ENCODE assay signal across 15 cellular contexts in the genomic region with DNA sequence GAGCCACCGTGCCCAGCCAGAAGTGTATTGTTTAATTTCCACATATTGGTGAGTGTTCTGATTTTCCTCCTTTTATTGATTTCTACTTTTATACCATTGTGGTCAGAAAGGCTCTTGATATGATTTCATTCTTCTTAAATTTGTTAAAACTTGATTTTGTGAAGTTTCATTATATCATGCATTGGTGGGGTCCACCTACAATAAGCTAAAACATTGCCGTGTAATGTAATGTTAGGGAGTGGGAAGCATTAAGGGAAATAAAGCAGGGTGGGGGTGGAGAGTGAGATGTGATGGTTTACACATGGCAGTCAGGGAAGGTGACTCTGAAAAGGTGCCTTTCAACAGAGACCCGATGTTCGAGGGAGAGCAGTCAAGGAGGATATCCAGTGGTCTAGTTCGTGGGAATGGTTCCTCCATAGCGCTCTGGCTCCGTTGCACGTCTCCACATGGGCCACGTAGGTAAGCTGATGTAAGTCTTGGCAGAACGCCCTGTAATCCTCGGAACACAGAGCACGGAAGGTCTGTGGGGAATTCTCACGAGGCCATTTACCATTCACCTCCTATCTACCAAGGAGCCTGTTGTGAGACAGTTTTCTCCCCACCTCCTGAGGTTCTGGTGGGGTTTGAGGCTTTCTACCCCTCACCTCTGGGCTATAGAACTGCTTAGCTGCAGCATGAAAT. TPM values are rescaled to one million over a fixed set of nuclear protein-coding genes. Genes with fewer than 3 reads are reported as not detected.
A peak's percentile ranks its signal among the peaks of the same experiment; 100 is the strongest.
DNase-seq lines count a peak whose midpoint lies in the region; ATAC-seq and TF ChIP-seq lines count a peak whose summit lies in the region.
"Had no signal": no experiment of that assay in that cellular context is flagged by ENCODE, and none has a peak within 500 bp of the region (broad histone marks: within the 10 kb centered on the region; RNA-seq: fewer than 3 reads in every experiment).

No MANE protein-coding gene starts in this region.

- H3K4me2 ChIP-seq in hepatocyte: no peak overlapping the region

- H3K36me3 Mint-ChIP-seq in activated naive CD4-positive, alpha-beta T cell treated with anti-CD3 and anti-CD28 coated beads, Interleukin-2, amount 10 ng/mL, durations not matched to agents 7 days and 5 days: no peaks in the 10 kb centered on the region
- H3K36me3 Mint-ChIP-seq: activated naive CD4-positive, alpha-beta T cell treated with anti-CD3 and anti-CD28 coated beads, Interleukin-2, amount 50 U/mL, for 72 hours had no signal

- TF ChIP-seq CTCF in 22Rv1 (IDR thresholded peaks at IDR 0.05) (no peak), body of pancreas (IDR thresholded peaks at IDR 0.05) (no peak), hepatocyte (IDR thresholded peaks at IDR 0.05; ENCODE audit: poor library complexity) (no peak), uterus (IDR thresholded peaks at IDR 0.05) (no peak)

- H4K20me1 ChIP-seq in hepatocyte (ENCODE audit: insufficient read depth, poor library complexity, severe bottlenecking): no peaks in the 10 kb centered on the region

- H3K9me3 ChIP-seq in body of pancreas: no peaks in the 10 kb centered on the region
- H3K9me3 ChIP-seq in hepatocyte (ENCODE audit: low read depth): no peaks in the 10 kb centered on the region
- no peaks in the 10 kb centered on the region for H3K9me3 ChIP-seq in uterus
- H3K9me3 ChIP-seq: upper lobe of right lung had no signal

- H2AFZ ChIP-seq in hepatocyte: no peak overlapping the region

- H3K4me1 ChIP-seq in body of pancreas (peaks cover 15% of the 10 kb centered on the region), hepatocyte (ENCODE audit: insufficient read depth) (no peaks in the 10 kb centered on the region), uterus (no peaks in the 10 kb centered on the region)
- H3K4me1 ChIP-seq: upper lobe of right lung had no signal

- no peaks in the 10 kb centered on the region for H3K27me3 ChIP-seq in body of pancreas
- no peaks in the 10 kb centered on the region for H3K27me3 ChIP-seq in hepatocyte
- H3K27me3 ChIP-seq in uterus: no peaks in the 10 kb centered on the region
- H3K27me3 ChIP-seq: upper lobe of right lung had no signal

- ATAC-seq in body of pancreas: peak; percentile 79
- no peak for ATAC-seq in GM18861 (IDR thresholded peaks at IDR 0.05; ENCODE audit: unreplicated experiment)
- ATAC-seq: activated naive CD4-positive, alpha-beta T cell treated with anti-CD3 and anti-CD28 coated beads, Interleukin-2, amount 50 U/mL, for 72 hours; GM12878; upper lobe of right lung had no signal

- intact Hi-C loops in body of pancreas (cut with DNase I): no loop called here
- intact Hi-C loops in uterus (cut with DNase I; ENCODE audit: low total_unique reads): no loop called here

- CTCF ChIA-PET in activated naive CD4-positive, alpha-beta T cell treated with anti-CD3 and anti-CD28 coated beads, Interleukin-2, amount 10 ng/mL, durations not matched to agents 7 days and 5 days (lab: Charles Lee): interaction anchor here (1.6 kb wide), 1 partner anchor 11 kb away, joined by 3 read pairs; no protein-coding TSS in a partner anchor

- H3K4me3 ChIP-seq in body of pancreas (no peak overlapping the region), hepatocyte (no peak overlapping the region), uterus (no peak overlapping the region)
- H3K4me3 ChIP-seq: GM12878, upper lobe of right lung had no signal

- DNase-seq in NCI-H128 (lab: John Stamatoyannopoulos, UW; ENCODE audit: unreplicated experiment): peak; percentile 28
- peak; percentile 75 to 88 (median 85) for DNase-seq in body of pancreas
- no peak for DNase-seq in hepatocyte (ENCODE audit: low spot score)
- no peak for DNase-seq in superior temporal gyrus (ENCODE audit: extremely low spot score)
- no peak for DNase-seq in uterus
- no peak for DNase-seq in activated naive CD4-positive, alpha-beta T cell treated with anti-CD3 and anti-CD28 coated beads, Interleukin-2, amount 10 ng/mL, durations not matched to agents 7 days and 5 days
- DNase-seq: activated B cell treated with CpG ODN at 0.5 μM for 24 hours; activated CD8-positive, alpha-beta memory T cell treated with anti-CD3 and anti-CD28 coated beads, Interleukin-2, amount 50 U/mL, for 4 hours; NCI-H1105 treated with DMSO at 0.1 percent for 48 hours; upper lobe of right lung had no signal

- peaks cover 9% of the 10 kb centered on the region for H3K4me1 Mint-ChIP-seq in activated naive CD4-positive, alpha-beta T cell treated with anti-CD3 and anti-CD28 coated beads, Interleukin-2, amount 10 ng/mL, durations not matched to agents 7 days and 5 days
- H3K4me1 Mint-ChIP-seq: activated B cell treated with CpG ODN at 0.5 μM for 24 hours; central memory CD8-positive, alpha-beta T cell had no signal

- no peak overlapping the region for H3K4me3 Mint-ChIP-seq in activated naive CD4-positive, alpha-beta T cell treated with anti-CD3 and anti-CD28 coated beads, Interleukin-2, amount 10 ng/mL, durations not matched to agents 7 days and 5 days
- H3K4me3 Mint-ChIP-seq: activated B cell treated with CpG ODN at 0.5 μM for 24 hours; central memory CD8-positive, alpha-beta T cell had no signal

- no peaks in the 10 kb centered on the region for H3K79me2 ChIP-seq in hepatocyte

- 33 to 55% methylated on average over 8 to 10 of the region's 13 CpGs for WGBS in body of pancreas, 2 donors
- WGBS in hepatocyte (ENCODE audit: low lambda C conversion rate, missing lambda C conversion rate): 76% methylated on average over 13 of the region's 13 CpGs

- no peaks in the 10 kb centered on the region for H3K36me3 ChIP-seq in body of pancreas (replicated peaks in 1 of 2; ENCODE audit: insufficient read depth in 1 of 2, low read depth in 2 of 2)
- no peaks in the 10 kb centered on the region for H3K36me3 ChIP-seq in hepatocyte (replicated peaks; ENCODE audit: insufficient read depth, low read depth)
- H3K36me3 ChIP-seq in uterus: no peaks in the 10 kb centered on the region
- H3K36me3 ChIP-seq: upper lobe of right lung had no signal

- H3K27ac ChIP-seq in 22Rv1 (peak overlapping the region; percentile 47), body of pancreas (peak overlapping the region; percentile 81 to 89 (median 85)), hepatocyte (peak overlapping the region; percentile 71), uterus (no peak overlapping the region)

- no peaks in the 10 kb centered on the region for H3K9me2 ChIP-seq in hepatocyte (replicated peaks; ENCODE audit: insufficient read depth)

- peaks cover 4% of the 10 kb centered on the region for H3K27me3 Mint-ChIP-seq in activated naive CD4-positive, alpha-beta T cell treated with anti-CD3 and anti-CD28 coated beads, Interleukin-2, amount 10 ng/mL, durations not matched to agents 7 days and 5 days
- H3K27me3 Mint-ChIP-seq: activated B cell treated with CpG ODN at 0.5 μM for 24 hours; central memory CD8-positive, alpha-beta T cell had no signal

- TF ChIP-seq POLR2A in body of pancreas (IDR thresholded peaks at IDR 0.05) (peak; percentile 58 to 89 (median 78)), uterus (IDR thresholded peaks at IDR 0.05) (no peak)

- no peak overlapping the region for H3K27ac Mint-ChIP-seq in activated naive CD4-positive, alpha-beta T cell treated with anti-CD3 and anti-CD28 coated beads, Interleukin-2, amount 10 ng/mL, durations not matched to agents 7 days and 5 days
- H3K27ac Mint-ChIP-seq: activated B cell treated with CpG ODN at 0.5 μM for 24 hours; activated naive CD4-positive, alpha-beta T cell treated with anti-CD3 and anti-CD28 coated beads, Interleukin-2, amount 50 U/mL, for 72 hours had no signal

- H3K9me3 Mint-ChIP-seq in activated naive CD4-positive, alpha-beta T cell treated with anti-CD3 and anti-CD28 coated beads, Interleukin-2, amount 10 ng/mL, durations not matched to agents 7 days and 5 days: no peaks in the 10 kb centered on the region
- H3K9me3 Mint-ChIP-seq: activated B cell treated with CpG ODN at 0.5 μM for 24 hours; activated naive CD4-positive, alpha-beta T cell treated with anti-CD3 and anti-CD28 coated beads, Interleukin-2, amount 50 U/mL, for 72 hours; central memory CD8-positive, alpha-beta T cell had no signal

RNA-seq across cellular contexts. Expression of a gene that starts 7.7 kb away (rescaled TPM):
- total RNA-seq in body of pancreas (100 to 1,000 TPM; 132 to 134 TPM), hepatocyte (76.9 and 117 TPM in 2 replicates), uterus (100 to 1,000 TPM in 2 of 4 donors, 10 to 100 TPM in 2; 64.8 to 147 (median 111) TPM)
- 158 and 167 TPM in 2 replicates for polyA plus RNA-seq in hepatocyte

RNA-seq across cellular contexts. Expression of a gene that starts 15.3 kb away (rescaled TPM):
- total RNA-seq in body of pancreas: 100 to 1,000 TPM; 184 to 194 TPM
- 98.6 and 135 TPM in 2 replicates for total RNA-seq in hepatocyte
- 64.8 and 102 TPM in 2 replicates for polyA plus RNA-seq in hepatocyte
- 100 to 1,000 TPM in 3 of 4 donors, 10 to 100 TPM in 1; 52.3 to 239 (median 205) TPM for total RNA-seq in uterus

RNA-seq across cellular contexts. Expression of a gene that starts 50.1 kb away (rescaled TPM):
- total RNA-seq in body of pancreas (1 to 10 TPM; 5.4 to 5.9 TPM), hepatocyte (3.0 and 4.5 TPM in 2 replicates), uterus (10 to 100 TPM in 1 of 4 donors, 1 to 10 TPM in 3; 4.1 to 14.3 (median 5.3) TPM)
- polyA plus RNA-seq in hepatocyte: 11.0 and 11.2 TPM in 2 replicates

Comparison
In these comparisons a context has a peak if more than half of its experiments do, and no peak if none do; other contexts are left out.
1. H3K27ac ChIP-seq: peak in 22Rv1 (single experiment), body of pancreas (4 of 4) and hepatocyte (single experiment); none in uterus (0 of 2).
2. DNase-seq: peak in NCI-H128 (single experiment) and body of pancreas (4 of 4); none in hepatocyte (single experiment), superior temporal gyrus (single experiment), uterus (0 of 2) and activated naive CD4-positive, alpha-beta T cell treated with anti-CD3 and anti-CD28 coated beads, Interleukin-2, amount 10 ng/mL, durations not matched to agents 7 days and 5 days (single experiment).
3. POLR2A ChIP-seq: peak in body of pancreas (3 of 3); none in uterus (0 of 2).